In genomic region chr1:94045465-94046056, GRCh38 we compare ENCODE assay signal across 8 cellular contexts.
DNase-seq lines count a peak whose midpoint lies in the region; ATAC-seq and TF ChIP-seq lines count a peak whose summit lies in the region.

No MANE protein-coding gene starts in this region.

- H3K9me3 ChIP-seq in ascending aorta (no peaks in the 10 kb centered on the region), right atrium auricular region (no peaks in the 10 kb centered on the region)

- peak; percentile 61 to 75 (median 67) for TF ChIP-seq CTCF in ascending aorta (IDR thresholded peaks at IDR 0.05)
- TF ChIP-seq CTCF in right atrium auricular region (IDR thresholded peaks at IDR 0.05), result peak; percentile 51 to 84

- intact Hi-C loops in ascending aorta (cut with DNase I), result loop anchor here (2.0 to 5.0 kb wide), 4 partner anchors 15 to 372 kb away; partner anchors contain the start of genes ABCD3 and ARHGAP29
- intact Hi-C loops in posterior vena cava (cut with DNase I), result loop anchor here (2.0 to 5.0 kb wide), 2 partner anchors 19 to 292 kb away; no protein-coding TSS in a partner anchor

- H3K4me3 ChIP-seq in ascending aorta (peak overlapping the region in 1 of 2 donors; percentile 48), right atrium auricular region (peak overlapping the region in 1 of 2 donors; percentile 12)

- H3K4me1 ChIP-seq in ascending aorta (peaks cover 5 to 41% of the 10 kb centered on the region in 2 donors), right atrium auricular region (peaks cover 0 to 69% of the 10 kb centered on the region in 2 donors)

- H3K36me3 ChIP-seq in ascending aorta, result no peaks in the 10 kb centered on the region
- no peaks in the 10 kb centered on the region for H3K36me3 ChIP-seq in right atrium auricular region

- H3K27me3 ChIP-seq in ascending aorta (no peaks in the 10 kb centered on the region), right atrium auricular region (no peaks in the 10 kb centered on the region)

- peak; percentile 49 for ATAC-seq in HG02798 (IDR thresholded peaks at IDR 0.05; ENCODE audit: poor library complexity, unreplicated experiment)
- ATAC-seq in HG03175 (IDR thresholded peaks at IDR 0.05; ENCODE audit: unreplicated experiment), result no peak
- ATAC-seq in GM21737 (IDR thresholded peaks at IDR 0.05; ENCODE audit: unreplicated experiment), result no peak

- peak overlapping the region; percentile 70 for H3K27ac ChIP-seq in ascending aorta
- H3K27ac ChIP-seq in right atrium auricular region, result peak overlapping the region; percentile 75 to 87

- DNase-seq in DMS 273 (lab: John Stamatoyannopoulos, UW; ENCODE audit: unreplicated experiment) (peak; percentile 82), RPMI8226 (peak; percentile 32), ascending aorta (ENCODE audit: low spot score in 2 of 2) (peak; percentile 34 to 94), right atrium auricular region (ENCODE audit: low spot score) (peak; percentile 99), posterior vena cava (ENCODE audit: low spot score) (peak; percentile 96)

Comparison
In these comparisons a context has a peak if more than half of its experiments do, and no peak if none do; other contexts are left out.
1. DNase-seq: peak in every context shown above with its lines; median percentile 99 in right atrium auricular region; 96 in posterior vena cava; 82 in DMS 273; 64 in ascending aorta; 32 in RPMI8226.